Comparison of ENCODE assay signal across 11 cellular contexts in genomic region chr2:3659447-3660432, GRCh38. TPM values are rescaled to one million over a fixed set of nuclear protein-coding genes. Genes with fewer than 3 reads are reported as not detected.
A peak's percentile ranks its signal among the peaks of the same experiment; 100 is the strongest.
DNase-seq lines count a peak whose midpoint lies in the region; ATAC-seq and FAIRE-seq lines count a peak whose summit lies in the region.
"Had no signal": no experiment of that assay in that cellular context is flagged by ENCODE, and none has a peak within 500 bp of the region (broad histone marks: within the 10 kb centered on the region; RNA-seq: fewer than 3 reads in every experiment).

No MANE protein-coding gene starts in this region.

- FAIRE-seq in frontal cortex (lab: Jason Lieb, UNC), result no peak

- no peak overlapping the region for H3K4me3 Mint-ChIP-seq in stimulated activated effector memory CD8-positive, alpha-beta T cell treated with anti-CD3 and anti-CD28 coated beads, Interleukin-12 subunit alpha, Interleukin-12 subunit beta, amount 100 ng/mL, for 72 hours

- DNase-seq in NCI-H748 (lab: John Stamatoyannopoulos, UW; ENCODE audit: unreplicated experiment), result peak; percentile 24
- no peak for DNase-seq in NCI-H748 treated with DMSO at 0.1 percent for 48 hours (lab: John Stamatoyannopoulos, UW)
- peak; percentile 73 for DNase-seq in SK-N-DZ (ENCODE audit: low spot score)
- DNase-seq in left ventricle myocardium superior, result peak; percentile 71
- DNase-seq in stimulated activated effector memory CD8-positive, alpha-beta T cell treated with anti-CD3 and anti-CD28 coated beads, Interleukin-12 subunit alpha, Interleukin-12 subunit beta, amount 100 ng/mL, for 72 hours (ENCODE audit: low spot score in 2 of 2), result no peak
- no peak for DNase-seq in frontal cortex (ENCODE audit: low spot score in 2 of 2)
- no peak for DNase-seq in DMS53 (lab: John Stamatoyannopoulos, UW)
- DNase-seq in LoVo (ENCODE audit: low spot score), result no peak
- DNase-seq: effector CD4-positive, alpha-beta T cell; midbrain; NCI-H226 had no signal

- H3K9me3 Mint-ChIP-seq in stimulated activated effector memory CD8-positive, alpha-beta T cell treated with anti-CD3 and anti-CD28 coated beads, Interleukin-12 subunit alpha, Interleukin-12 subunit beta, amount 100 ng/mL, for 72 hours, result no peaks in the 10 kb centered on the region

- H3K36me3 Mint-ChIP-seq in stimulated activated effector memory CD8-positive, alpha-beta T cell treated with anti-CD3 and anti-CD28 coated beads, Interleukin-12 subunit alpha, Interleukin-12 subunit beta, amount 100 ng/mL, for 72 hours, result no peaks in the 10 kb centered on the region

- H3K27ac Mint-ChIP-seq in stimulated activated effector memory CD8-positive, alpha-beta T cell treated with anti-CD3 and anti-CD28 coated beads, Interleukin-12 subunit alpha, Interleukin-12 subunit beta, amount 100 ng/mL, for 72 hours, result no peak overlapping the region

- H3K4me1 Mint-ChIP-seq in stimulated activated effector memory CD8-positive, alpha-beta T cell treated with anti-CD3 and anti-CD28 coated beads, Interleukin-12 subunit alpha, Interleukin-12 subunit beta, amount 100 ng/mL, for 72 hours, result peaks cover 12% of the 10 kb centered on the region

- intact Hi-C loops in left ventricle myocardium superior (cut with micrococcal nuclease), result loop anchor here (10.0 kb wide), 1 partner anchor 235 kb away; no protein-coding TSS in a partner anchor

- peak; percentile 79 for ATAC-seq in left ventricle myocardium superior
- peak; percentile 53 for ATAC-seq in stimulated activated effector memory CD8-positive, alpha-beta T cell treated with anti-CD3 and anti-CD28 coated beads, Interleukin-12 subunit alpha, Interleukin-12 subunit beta, amount 100 ng/mL, for 72 hours

RNA-seq across cellular contexts. Expression of gene ALLC, which starts 1.7 kb away (rescaled TPM):
- 0.15 TPM in 1 of 2 replicates, not detected in the other for polyA plus RNA-seq in SK-N-DZ (2014; cell fraction: cytosol; rRNA removed)
- 0.21 and 0.38 TPM in 2 replicates for polyA plus RNA-seq in SK-N-DZ (2014; cell fraction: nucleus; rRNA removed)
- total RNA-seq in left ventricle myocardium superior, result not detected
- under 0.01 TPM for total RNA-seq in frontal cortex

RNA-seq across cellular contexts. Expression of gene DCDC2C, which starts 43.6 kb away (rescaled TPM):
- not detected in 2 replicates for polyA plus RNA-seq in SK-N-DZ (2014; cell fraction: cytosol; rRNA removed)
- polyA plus RNA-seq in SK-N-DZ (2014; cell fraction: nucleus; rRNA removed), result not detected in 2 replicates
- not detected for total RNA-seq in left ventricle myocardium superior
- total RNA-seq in frontal cortex, result 1.2 TPM

Comparison
In these comparisons a context has a peak if more than half of its experiments do, and no peak if none do; other contexts are left out.
1. DNase-seq: peak in NCI-H748 (single experiment), SK-N-DZ (single experiment) and left ventricle myocardium superior (single experiment); none in NCI-H748 treated with DMSO at 0.1 percent for 48 hours (single experiment), stimulated activated effector memory CD8-positive, alpha-beta T cell treated with anti-CD3 and anti-CD28 coated beads, Interleukin-12 subunit alpha, Interleukin-12 subunit beta, amount 100 ng/mL, for 72 hours (0 of 2), frontal cortex (0 of 2), DMS53 (single experiment) and LoVo (single experiment).